ENCODE assay signal across 9 cellular contexts in the genomic region with DNA sequence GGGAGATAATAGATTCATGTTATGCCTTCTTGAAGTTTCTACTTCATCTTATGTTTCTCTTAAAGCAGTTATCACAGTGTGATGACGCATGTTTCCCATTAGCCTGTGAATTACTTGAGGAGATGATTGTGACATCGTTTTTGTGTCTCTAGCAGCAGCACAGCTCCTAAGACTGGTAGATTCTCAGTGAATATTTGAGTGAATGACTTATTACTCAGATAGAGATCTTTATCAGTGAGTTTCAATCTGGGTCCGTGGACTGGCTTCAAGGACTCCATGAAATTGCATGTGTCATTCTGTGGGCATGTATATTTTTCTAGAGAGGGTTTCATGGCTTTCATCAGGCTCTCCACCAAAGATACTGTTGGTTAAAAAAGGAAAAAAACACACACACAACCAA. TPM values are rescaled to one million over a fixed set of nuclear protein-coding genes. Genes with fewer than 3 reads are reported as not detected.
DNase-seq lines count a peak whose midpoint lies in the region; ATAC-seq and TF ChIP-seq lines count a peak whose summit lies in the region.
"Had no signal": no experiment of that assay in that cellular context is flagged by ENCODE, and none has a peak within 500 bp of the region (broad histone marks: within the 10 kb centered on the region; RNA-seq: fewer than 3 reads in every experiment).

No MANE protein-coding gene starts in this region.

- H3K36me3 Mint-ChIP-seq in activated T-helper 2 cell treated with anti-CD3 and anti-CD28 coated beads, Interferon-gamma antibody, Interleukin-2, Interleukin-4, amounts not matched to agents 10 μg/mL and 5 μg/mL and 100 μg/mL, durations not matched to agents 14 hours and 24 hours and 36 hours (ENCODE audit: low read depth) = peaks cover 24% of the 10 kb centered on the region

- intact Hi-C loops in Right ventricle myocardium inferior (cut with DNase I) (loop anchor here (10.0 kb wide), 1 partner anchor 207 kb away; the partner anchor contains the start of genes PRR11 and SKA2), transverse colon (cut with DNase I; ENCODE audit: low total_unique reads) (no loop called here)
- intact Hi-C loops in activated T-helper 2 cell treated with anti-CD3 and anti-CD28 coated beads, Interferon-gamma antibody, Interleukin-2, Interleukin-4, amounts not matched to agents 10 μg/mL and 5 μg/mL and 100 μg/mL, durations not matched to agents 14 hours and 24 hours and 36 hours (cut with micrococcal nuclease) = loop anchor here (1.0 to 10.0 kb wide), 4 partner anchors 19 to 947 kb away; partner anchors contain the start of gene RNF43

- DNase-seq in cardiac muscle cell (ENCODE audit: low read depth in 1 of 2, low spot score in 1 of 2) (peak in 1 of 2 donors; percentile 91), Right ventricle myocardium inferior (ENCODE audit: missing footprints) (no peak), iris pigment epithelial cell (ENCODE audit: low read depth) (peak; percentile 99), transverse colon (no peak), SKM-1 (lab: John Stamatoyannopoulos, UW; ENCODE audit: unreplicated experiment) (no peak), ureter (ENCODE audit: low spot score) (no peak)
- DNase-seq in activated T-helper 2 cell treated with anti-CD3 and anti-CD28 coated beads, Interferon-gamma antibody, Interleukin-2, Interleukin-4, amounts not matched to agents 10 μg/mL and 5 μg/mL and 100 μg/mL, durations not matched to agents 14 hours and 24 hours and 36 hours (ENCODE audit: low spot score) = no peak
- DNase-seq: DND-41 had no signal

- H3K9me3 ChIP-seq in cardiac muscle cell (ENCODE audit: low read depth) = no peaks in the 10 kb centered on the region
- no peaks in the 10 kb centered on the region for H3K9me3 ChIP-seq in transverse colon

- TF ChIP-seq CTCF in cardiac muscle cell (IDR thresholded peaks at IDR 0.05; ENCODE audit: low read depth, low read length) (no peak), transverse colon (IDR thresholded peaks at IDR 0.05) (no peak)

- peaks cover 14% of the 10 kb centered on the region for H3K36me3 ChIP-seq in cardiac muscle cell
- peaks cover 0 to 3% (median 0%) of the 10 kb centered on the region in 4 donors for H3K36me3 ChIP-seq in transverse colon

- in situ Hi-C loops in transverse colon (cut with MboI; ENCODE audit: low pct_ligation_motif_present in 1 of 4, low pct_unique_long_range_greater_than_20kb in 1 of 4, low sequenced_read_pairs in 3 of 4) = no loop called here

- H3K27me3 ChIP-seq in cardiac muscle cell (no peaks in the 10 kb centered on the region), transverse colon (no peaks in the 10 kb centered on the region)

- H3K4me1 Mint-ChIP-seq in activated T-helper 2 cell treated with anti-CD3 and anti-CD28 coated beads, Interferon-gamma antibody, Interleukin-2, Interleukin-4, amounts not matched to agents 10 μg/mL and 5 μg/mL and 100 μg/mL, durations not matched to agents 14 hours and 24 hours and 36 hours (ENCODE audit: low read depth) = peaks cover 60% of the 10 kb centered on the region

- peaks cover 63% of the 10 kb centered on the region for H3K4me1 ChIP-seq in cardiac muscle cell (ENCODE audit: low read depth)
- H3K4me1 ChIP-seq in transverse colon = peaks cover 32 to 77% (median 38%) of the 10 kb centered on the region in 4 donors

- WGBS in transverse colon (ENCODE audit: low coverage in 1 of 2), 2 donors = 36 to 68% methylated on average over 2 to 3 of the region's 3 CpGs

- no peak for TF ChIP-seq POLR2A in transverse colon (IDR thresholded peaks at IDR 0.05)

- H3K4me3 ChIP-seq in cardiac muscle cell (no peak overlapping the region), transverse colon (no peak overlapping the region)

- peak overlapping the region; percentile 15 for H3K27ac ChIP-seq in cardiac muscle cell
- peak overlapping the region; percentile 69 to 78 (median 74) for H3K27ac ChIP-seq in transverse colon

- peak overlapping the region; percentile 72 for H3K4me3 Mint-ChIP-seq in activated T-helper 2 cell treated with anti-CD3 and anti-CD28 coated beads, Interferon-gamma antibody, Interleukin-2, Interleukin-4, amounts not matched to agents 10 μg/mL and 5 μg/mL and 100 μg/mL, durations not matched to agents 14 hours and 24 hours and 36 hours (ENCODE audit: low read depth)

- H3K9me3 Mint-ChIP-seq in activated T-helper 2 cell treated with anti-CD3 and anti-CD28 coated beads, Interferon-gamma antibody, Interleukin-2, Interleukin-4, amounts not matched to agents 10 μg/mL and 5 μg/mL and 100 μg/mL, durations not matched to agents 14 hours and 24 hours and 36 hours = peaks cover 8% of the 10 kb centered on the region

- ATAC-seq in Right ventricle myocardium inferior (no peak), HG03571 (IDR thresholded peaks at IDR 0.05; ENCODE audit: unreplicated experiment) (no peak)

- TF ChIP-seq EP300 in transverse colon (IDR thresholded peaks at IDR 0.05; ENCODE audit: low read depth) = no peak

- H3K27ac Mint-ChIP-seq in activated T-helper 2 cell treated with anti-CD3 and anti-CD28 coated beads, Interferon-gamma antibody, Interleukin-2, Interleukin-4, amounts not matched to agents 10 μg/mL and 5 μg/mL and 100 μg/mL, durations not matched to agents 14 hours and 24 hours and 36 hours = peak overlapping the region; percentile 95

- no peaks in the 10 kb centered on the region for H3K27me3 Mint-ChIP-seq in activated T-helper 2 cell treated with anti-CD3 and anti-CD28 coated beads, Interferon-gamma antibody, Interleukin-2, Interleukin-4, amounts not matched to agents 10 μg/mL and 5 μg/mL and 100 μg/mL, durations not matched to agents 14 hours and 24 hours and 36 hours (ENCODE audit: low read depth)

RNA-seq across cellular contexts. Expression of gene YPEL2, which starts 29.9 kb away (rescaled TPM):
- total RNA-seq in cardiac muscle cell (48.7 and 80.7 TPM in 2 replicates), Right ventricle myocardium inferior (32.7 TPM), transverse colon (10 to 100 TPM; 24.7 to 45.0 (median 32.8) TPM), ureter (29.4 TPM)
- 79.3 and 95.5 TPM in 2 replicates for polyA plus RNA-seq in cardiac muscle cell
- total RNA-seq in activated T-helper 2 cell treated with anti-CD3 and anti-CD28 coated beads, Interferon-gamma antibody, Interleukin-2, Interleukin-4, amounts not matched to agents 10 μg/mL and 5 μg/mL and 100 μg/mL, durations not matched to agents 14 hours and 24 hours and 36 hours = 5.0 and 5.3 TPM in 2 replicates
